ENCODE assay signal across 8 cellular contexts in genomic region chr16:83956336-83957289, GRCh38. TPM values are rescaled to one million over a fixed set of nuclear protein-coding genes. Genes with fewer than 3 reads are reported as not detected.
DNase-seq lines count a peak whose midpoint lies in the region; ATAC-seq, FAIRE-seq and TF ChIP-seq lines count a peak whose summit lies in the region.

No MANE protein-coding gene starts in this region.

- H3K27ac ChIP-seq in neuronal stem cell (replicated peaks; ENCODE audit: low read length) (no peak overlapping the region), stomach (peak overlapping the region in 1 of 5 donors; percentile 27)

- H3K27me3 ChIP-seq in neuronal stem cell (ENCODE audit: control insufficient read depth in 3 of 3, insufficient read depth in 3 of 3, low read depth in 1 of 3, low read length in 3 of 3), result peaks cover 0 to 5% (median 0%) of the 10 kb centered on the region in 3 experiments
- H3K27me3 ChIP-seq in stomach, result no peaks in the 10 kb centered on the region

- H3K27ac Mint-ChIP-seq in activated T-helper 1 cell treated with anti-CD3 and anti-CD28 coated beads, Interleukin-12 subunit alpha, Interleukin-12 subunit beta, Interleukin-2, Interleukin-4 antibody, amounts not matched to agents 30 ng/mL and 10 ng/mL and 1 ng/mL, durations not matched to agents 14 hours and 24 hours and 36 hours, result no peak overlapping the region

- intact Hi-C loops in activated T-helper 1 cell treated with anti-CD3 and anti-CD28 coated beads, Interleukin-12 subunit alpha, Interleukin-12 subunit beta, Interleukin-2, Interleukin-4 antibody, amounts not matched to agents 30 ng/mL and 10 ng/mL and 1 ng/mL, durations not matched to agents 14 hours and 24 hours and 36 hours (cut with micrococcal nuclease), result loop anchor here (1.0 to 2.0 kb wide), 5 partner anchors 109 to 550 kb away; partner anchors contain the start of gene TAF1C
- intact Hi-C loops in stomach (cut with DNase I; ENCODE audit: low total_unique reads), result no loop called here

- H3K4me1 Mint-ChIP-seq in activated T-helper 1 cell treated with anti-CD3 and anti-CD28 coated beads, Interleukin-12 subunit alpha, Interleukin-12 subunit beta, Interleukin-2, Interleukin-4 antibody, amounts not matched to agents 30 ng/mL and 10 ng/mL and 1 ng/mL, durations not matched to agents 14 hours and 24 hours and 36 hours (ENCODE audit: low read depth), result peaks cover 18% of the 10 kb centered on the region

- DNase-seq in GF-D8 (lab: John Stamatoyannopoulos, UW) (peak; percentile 34), HTR-8/SVneo (ENCODE audit: insufficient read length, low spot score) (peak; percentile 83), RCC 7860 (ENCODE audit: low spot score) (peak; percentile 43), fibroblast of the conjunctiva (ENCODE audit: low read depth) (peak; percentile 60), neuronal stem cell (ENCODE audit: low spot score) (peak; percentile 72), stomach (peak; percentile 84)
- peak; percentile 62 for DNase-seq in activated T-helper 1 cell treated with anti-CD3 and anti-CD28 coated beads, Interleukin-12 subunit alpha, Interleukin-12 subunit beta, Interleukin-2, Interleukin-4 antibody, amounts not matched to agents 30 ng/mL and 10 ng/mL and 1 ng/mL, durations not matched to agents 14 hours and 24 hours and 36 hours (ENCODE audit: low spot score)

- H3K4ac ChIP-seq in neuronal stem cell (ENCODE audit: low read length), result peak overlapping the region; percentile 39

- no peak overlapping the region for H2BK5ac ChIP-seq in neuronal stem cell (ENCODE audit: low read length)

- H3K4me1 ChIP-seq in neuronal stem cell (ENCODE audit: control insufficient read depth in 2 of 2, insufficient read depth in 1 of 2, low read depth in 1 of 2, low read length in 2 of 2) (peaks cover 11 to 22% of the 10 kb centered on the region in 2 donors), stomach (peaks cover 18 to 46% (median 33%) of the 10 kb centered on the region in 4 donors)

- TF ChIP-seq POLR2A in stomach (IDR thresholded peaks at IDR 0.05), result no peak

- WGBS in neuronal stem cell (ENCODE audit: extremely low coverage in 2 of 2, insufficient read length in 2 of 2, insufficient replicate concordance in 1 of 2), 2 donors, result no CpG with 5 or more reads among the region's 22 CpGs
- 42 to 67% (median 45%) methylated on average over 14 to 22 of the region's 22 CpGs for WGBS in stomach, 5 donors

- H3K36me3 ChIP-seq in neuronal stem cell (replicated peaks in 1 of 2; ENCODE audit: control insufficient read depth in 2 of 2, insufficient read depth in 2 of 2, low read length in 2 of 2) (no peaks in the 10 kb centered on the region), stomach (peaks cover 26 to 45% (median 41%) of the 10 kb centered on the region in 4 donors)

- no peak for TF ChIP-seq EP300 in stomach (IDR thresholded peaks at IDR 0.05)

- H3K9me3 Mint-ChIP-seq in activated T-helper 1 cell treated with anti-CD3 and anti-CD28 coated beads, Interleukin-12 subunit alpha, Interleukin-12 subunit beta, Interleukin-2, Interleukin-4 antibody, amounts not matched to agents 30 ng/mL and 10 ng/mL and 1 ng/mL, durations not matched to agents 14 hours and 24 hours and 36 hours, result no peaks in the 10 kb centered on the region

- FAIRE-seq in HTR-8/SVneo (lab: Jason Lieb, UNC) (peak; percentile 63), RCC 7860 (lab: Jason Lieb, UNC) (no peak)

- peak overlapping the region; percentile 85 for H4K8ac ChIP-seq in neuronal stem cell (ENCODE audit: low read depth, low read length)

- peak overlapping the region; percentile 83 for H3K9ac ChIP-seq in neuronal stem cell (ENCODE audit: low read depth, low read length, poor library complexity)

- no peak overlapping the region for H3K4me2 ChIP-seq in neuronal stem cell (ENCODE audit: insufficient read depth, low read length, poor library complexity, severe bottlenecking)

- no peaks in the 10 kb centered on the region for H3K9me3 ChIP-seq in neuronal stem cell (replicated peaks in 1 of 2; ENCODE audit: control insufficient read depth in 2 of 2, insufficient read depth in 1 of 2, low read depth in 1 of 2, low read length in 2 of 2)
- no peaks in the 10 kb centered on the region for H3K9me3 ChIP-seq in stomach

- peak overlapping the region; percentile 73 for H2BK15ac ChIP-seq in neuronal stem cell (ENCODE audit: low read length)

- no peaks in the 10 kb centered on the region for H3K79me1 ChIP-seq in neuronal stem cell (ENCODE audit: low read depth, low read length)

- ATAC-seq in HG02870 (IDR thresholded peaks at IDR 0.05; ENCODE audit: unreplicated experiment), result no peak

- no peak overlapping the region for H3K23ac ChIP-seq in neuronal stem cell (ENCODE audit: low read depth, low read length, poor library complexity)

- no peak overlapping the region for H3K4me3 Mint-ChIP-seq in activated T-helper 1 cell treated with anti-CD3 and anti-CD28 coated beads, Interleukin-12 subunit alpha, Interleukin-12 subunit beta, Interleukin-2, Interleukin-4 antibody, amounts not matched to agents 30 ng/mL and 10 ng/mL and 1 ng/mL, durations not matched to agents 14 hours and 24 hours and 36 hours

- H2BK120ac ChIP-seq in neuronal stem cell (ENCODE audit: low read depth, low read length), result no peak overlapping the region

- no peak overlapping the region for H2AFZ ChIP-seq in neuronal stem cell (ENCODE audit: low read length)

- peaks cover 13% of the 10 kb centered on the region for H3K27me3 Mint-ChIP-seq in activated T-helper 1 cell treated with anti-CD3 and anti-CD28 coated beads, Interleukin-12 subunit alpha, Interleukin-12 subunit beta, Interleukin-2, Interleukin-4 antibody, amounts not matched to agents 30 ng/mL and 10 ng/mL and 1 ng/mL, durations not matched to agents 14 hours and 24 hours and 36 hours (ENCODE audit: insufficient read depth)

- no peak overlapping the region for H4K91ac ChIP-seq in neuronal stem cell (ENCODE audit: low read depth, low read length, poor library complexity)

- peak in 5 of 7 experiments; percentile 53 to 74 (median 61) for TF ChIP-seq CTCF in stomach (IDR thresholded peaks at IDR 0.05)

- peak overlapping the region; percentile 48 for H2AK5ac ChIP-seq in neuronal stem cell (ENCODE audit: low read depth, low read length)

- H3K18ac ChIP-seq in neuronal stem cell (ENCODE audit: low read length), result peak overlapping the region; percentile 75

- no peak overlapping the region for H3K4me3 ChIP-seq in neuronal stem cell (ENCODE audit: low read length in 2 of 2)
- no peak overlapping the region for H3K4me3 ChIP-seq in stomach

- H2BK12ac ChIP-seq in neuronal stem cell (ENCODE audit: low read length), result no peak overlapping the region

- no peak overlapping the region for H3K14ac ChIP-seq in neuronal stem cell (ENCODE audit: low read length)

- no peaks in the 10 kb centered on the region for H3K36me3 Mint-ChIP-seq in activated T-helper 1 cell treated with anti-CD3 and anti-CD28 coated beads, Interleukin-12 subunit alpha, Interleukin-12 subunit beta, Interleukin-2, Interleukin-4 antibody, amounts not matched to agents 30 ng/mL and 10 ng/mL and 1 ng/mL, durations not matched to agents 14 hours and 24 hours and 36 hours (ENCODE audit: low read depth)

RNA-seq across cellular contexts. Expression of gene OSGIN1, which starts 3.6 kb away (rescaled TPM):
- total RNA-seq in activated T-helper 1 cell treated with anti-CD3 and anti-CD28 coated beads, Interleukin-12 subunit alpha, Interleukin-12 subunit beta, Interleukin-2, Interleukin-4 antibody, amounts not matched to agents 30 ng/mL and 10 ng/mL and 1 ng/mL, durations not matched to agents 14 hours and 24 hours and 36 hours, result 1.2 and 2.2 TPM in 2 replicates
- polyA plus RNA-seq in neuronal stem cell (2013, experiment 1 of 2), result 0.20 TPM
- 0.25 TPM for polyA plus RNA-seq in neuronal stem cell (2013, experiment 2 of 2)
- total RNA-seq in stomach, result 10 to 100 TPM in 3 of 5 donors, 1 to 10 TPM in 2; 2.6 to 28.6 (median 24.5) TPM
- 10 to 100 TPM in 1 of 3 donors, 1 to 10 TPM in 2; 8.3 to 10.5 (median 9.9) TPM for polyA plus RNA-seq in stomach

RNA-seq across cellular contexts. Expression of gene NECAB2, which starts 11.4 kb away (rescaled TPM):
- total RNA-seq in activated T-helper 1 cell treated with anti-CD3 and anti-CD28 coated beads, Interleukin-12 subunit alpha, Interleukin-12 subunit beta, Interleukin-2, Interleukin-4 antibody, amounts not matched to agents 30 ng/mL and 10 ng/mL and 1 ng/mL, durations not matched to agents 14 hours and 24 hours and 36 hours, result not detected in 2 replicates
- polyA plus RNA-seq in neuronal stem cell (2013, experiment 1 of 2), result 23.1 TPM
- polyA plus RNA-seq in neuronal stem cell (2013, experiment 2 of 2), result 20.8 TPM
- total RNA-seq in stomach, result 10 to 100 TPM in 1 of 5 donors, 1 to 10 TPM in 1, not detected in 3; 1.7 to 11.2 TPM
- polyA plus RNA-seq in stomach, result 1 to 10 TPM in 1 of 3 donors, under 1 TPM in 2; 0.46 to 1.7 (median 0.65) TPM

RNA-seq across cellular contexts. Expression of gene MLYCD, which starts 57.7 kb away (rescaled TPM):
- 5.0 and 6.1 TPM in 2 replicates for total RNA-seq in activated T-helper 1 cell treated with anti-CD3 and anti-CD28 coated beads, Interleukin-12 subunit alpha, Interleukin-12 subunit beta, Interleukin-2, Interleukin-4 antibody, amounts not matched to agents 30 ng/mL and 10 ng/mL and 1 ng/mL, durations not matched to agents 14 hours and 24 hours and 36 hours
- polyA plus RNA-seq in neuronal stem cell (2013, experiment 1 of 2), result 1.1 TPM
- 1.2 TPM for polyA plus RNA-seq in neuronal stem cell (2013, experiment 2 of 2)
- total RNA-seq in stomach, result 10 to 100 TPM; 14.0 to 43.8 (median 22.0) TPM
- 1 to 10 TPM; 2.9 to 3.5 (median 3.0) TPM for polyA plus RNA-seq in stomach

Comparison
In these comparisons a context has a peak if more than half of its experiments do, and no peak if none do; other contexts are left out.
1. DNase-seq: peak in every context shown above with its lines; median percentile 84 in stomach; 83 in HTR-8/SVneo; 72 in neuronal stem cell; 62 in activated T-helper 1 cell treated with anti-CD3 and anti-CD28 coated beads, Interleukin-12 subunit alpha, Interleukin-12 subunit beta, Interleukin-2, Interleukin-4 antibody, amounts not matched to agents 30 ng/mL and 10 ng/mL and 1 ng/mL, durations not matched to agents 14 hours and 24 hours and 36 hours; 60 in fibroblast of the conjunctiva; 43 in RCC 7860; 34 in GF-D8.